Comparison of ENCODE assay signal across 25 cellular contexts in the genomic region with DNA sequence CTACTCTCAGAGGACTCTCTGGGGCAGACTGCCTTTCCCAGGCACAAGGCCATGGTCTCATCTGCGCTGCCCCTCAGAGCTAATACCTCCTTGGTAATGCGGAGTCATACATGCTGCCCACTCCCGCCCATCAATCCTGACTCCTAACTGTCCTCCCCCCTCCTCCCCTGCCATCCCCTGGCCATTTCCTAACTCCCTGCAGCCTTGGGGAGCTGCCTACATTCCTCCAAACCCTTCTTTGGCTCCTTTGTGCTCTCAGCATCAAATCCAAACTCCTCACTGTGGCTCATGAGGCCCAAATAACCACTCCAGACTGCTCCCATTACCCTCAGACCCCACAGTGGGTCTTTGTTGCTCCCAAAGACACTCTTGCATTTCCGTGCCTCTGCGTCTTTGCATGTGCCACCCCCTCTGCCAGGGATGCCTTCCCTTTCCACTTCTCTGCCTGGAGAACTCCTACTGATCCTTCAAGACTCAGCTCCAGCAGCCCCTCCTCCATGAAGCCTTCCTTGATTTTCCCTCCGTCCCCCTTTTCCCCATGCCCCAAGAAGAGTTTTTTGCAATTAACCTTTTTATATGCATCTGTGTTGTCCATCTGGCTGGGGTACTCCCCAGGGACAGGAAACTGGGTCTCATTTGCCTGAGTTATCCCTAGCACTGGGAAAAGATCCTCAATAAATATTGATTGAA. TPM values are rescaled to one million over a fixed set of nuclear protein-coding genes. Genes with fewer than 3 reads are reported as not detected.
"Had no signal": no experiment of that assay in that cellular context is flagged by ENCODE, and none has a peak within 500 bp of the region (broad histone marks: within the 10 kb centered on the region; RNA-seq: fewer than 3 reads in every experiment).

No MANE protein-coding gene starts in this region.

- H3K4me1 ChIP-seq: lower lobe of right lung, parathyroid adenoma, testis had no signal

- H3K79me2 ChIP-seq: parathyroid adenoma had no signal

- H3K27ac Mint-ChIP-seq: memory B cell, natural killer cell, progenitor cell of endocrine pancreas, type B pancreatic cell had no signal

- H3K4me2 ChIP-seq: smooth muscle cell had no signal

- H3K27ac ChIP-seq: lower lobe of right lung, parathyroid adenoma, stomach, testis, tibial artery had no signal

- H3K27me3 ChIP-seq: testis had no signal

- H3K36me3 ChIP-seq: lower lobe of right lung, stomach, tibial artery had no signal

- H3K36me3 Mint-ChIP-seq: memory B cell, natural killer cell, type B pancreatic cell had no signal

- ATAC-seq: left cardiac atrium, left ventricle myocardium superior, lower lobe of right lung, natural killer cell, sciatic nerve had no signal

- H2AFZ ChIP-seq: parathyroid adenoma had no signal

- H3K9me3 Mint-ChIP-seq: memory B cell, natural killer cell, type B pancreatic cell had no signal

- H3K4me3 Mint-ChIP-seq: memory B cell, natural killer cell, type B pancreatic cell had no signal

- DNase-seq: dorsolateral prefrontal cortex; effector CD4-positive, alpha-beta T cell; head of caudate nucleus; left cardiac atrium; left ventricle myocardium superior; lower lobe of right lung; natural killer cell; stimulated activated CD4-positive, alpha-beta T cell treated with anti-CD3 and anti-CD28 coated beads, Interleukin-12 subunit alpha, Interleukin-12 subunit beta, amount 100 ng/mL, for 4 hours; stimulated activated CD4-positive, alpha-beta T cell treated with anti-CD3 and anti-CD28 coated beads, Interleukin-1b, Interleukin-23, amount 100 ng/mL, for 48 hours; stimulated activated CD4-positive, alpha-beta T cell treated with anti-CD3 and anti-CD28 coated beads, Interleukin-4, amount 100 ng/mL, for 1 hour; stimulated activated CD8-positive, alpha-beta memory T cell treated with anti-CD3 and anti-CD28 coated beads, Interleukin-4, amount 100 ng/mL, for 48 hours; stimulated activated naive CD4-positive, alpha-beta T cell treated with Interleukin-2 at 50 U/mL for 16 hours; stomach; testis; tibial artery had no signal

- H3K4me1 Mint-ChIP-seq: natural killer cell had no signal

- H3K9ac ChIP-seq: parathyroid adenoma had no signal

- H3K4me3 ChIP-seq: dorsolateral prefrontal cortex, lower lobe of right lung, smooth muscle cell, stomach, testis, tibial artery had no signal

- H3K9me3 ChIP-seq: lower lobe of right lung, stomach, testis, tibial artery had no signal

RNA-seq across cellular contexts. Expression of a gene that starts 5.5 kb away (rescaled TPM):
- total RNA-seq: fibroblast of villous mesenchyme, kidney epithelial cell, left ventricle myocardium superior, mononuclear cell, natural killer cell, osteoblast, smooth muscle cell had no signal
- polyA plus RNA-seq: smooth muscle cell had no signal
